8 cellular contexts compared by ENCODE assay signal in the genomic region with DNA sequence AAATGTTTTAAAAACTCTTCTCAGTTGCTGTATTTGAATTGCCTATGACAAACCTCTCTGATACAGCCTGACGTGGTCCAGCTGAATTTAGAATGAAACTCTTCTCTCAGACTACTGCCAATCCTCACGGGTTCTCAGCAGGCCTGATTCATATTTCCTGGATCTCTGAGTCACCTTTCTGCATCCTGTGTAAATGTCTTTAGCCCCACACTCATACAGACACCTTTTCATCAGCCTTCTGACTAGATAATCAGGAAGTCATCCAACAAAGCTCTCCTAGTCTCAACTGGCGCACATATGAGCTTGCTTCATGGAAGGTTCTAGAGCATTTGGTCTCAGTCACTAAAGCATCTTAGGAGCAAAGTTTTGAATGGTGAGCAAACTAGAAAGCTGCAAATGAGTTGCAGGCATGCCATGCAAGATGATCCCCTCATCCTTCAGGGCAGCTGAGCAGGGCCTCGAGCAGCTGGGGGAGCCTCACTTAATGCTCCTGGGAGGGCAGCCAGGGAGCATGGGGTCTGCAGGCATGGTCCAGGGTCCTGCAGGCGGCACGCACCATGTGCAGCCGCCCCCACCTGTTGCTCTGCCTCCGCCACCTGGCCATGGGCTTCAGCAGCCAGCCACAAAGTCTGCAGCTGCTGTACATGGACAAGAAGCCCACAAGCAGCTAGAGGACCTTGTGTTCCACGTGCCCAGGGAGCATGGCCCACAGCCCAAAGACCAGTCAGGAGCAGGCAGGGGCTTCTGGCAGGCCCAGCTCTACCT.
DNase-seq lines count a peak whose midpoint lies in the region; ATAC-seq, FAIRE-seq and TF ChIP-seq lines count a peak whose summit lies in the region.

No MANE protein-coding gene starts in this region.

- FAIRE-seq in frontal cortex (lab: Jason Lieb, UNC) (no peak), GM12891 (lab: Jason Lieb, UNC) (no peak)

- no peak overlapping the region for H3K4me2 ChIP-seq in H9 (ENCODE audit: insufficient read depth, insufficient read length, low read length)

- no peaks in the 10 kb centered on the region for H3K27me3 Mint-ChIP-seq in H9 (ENCODE audit: low read depth)

- no peak overlapping the region for H3K9ac ChIP-seq in H9 (ENCODE audit: extremely low read depth, insufficient read length, low read length)

- no peak overlapping the region for H4K5ac ChIP-seq in H9 (ENCODE audit: insufficient read length, low read depth, low read length)

- ATAC-seq in foreskin keratinocyte, result peak; percentile 99

- no peaks in the 10 kb centered on the region for H4K20me1 ChIP-seq in H9 (ENCODE audit: control insufficient read depth, insufficient read depth, insufficient read length)

- H3T11ph ChIP-seq in H9 (ENCODE audit: low read length), result no peak overlapping the region

- no peak overlapping the region for H3K4ac ChIP-seq in H9 (ENCODE audit: low read depth, low read length)

- H2AK5ac ChIP-seq in H9 (ENCODE audit: insufficient read length, low read length), result no peak overlapping the region

- no peaks in the 10 kb centered on the region for H3K4me1 ChIP-seq in H9 (ENCODE audit: insufficient read depth, low read length)
- H3K4me1 ChIP-seq in foreskin keratinocyte, result peaks cover 4% of the 10 kb centered on the region
- H3K4me1 ChIP-seq in esophagus squamous epithelium, result peaks cover 8 to 24% (median 12%) of the 10 kb centered on the region in 3 donors

- H3K23me2 ChIP-seq in H9 (ENCODE audit: insufficient read length, low read depth, low read length, poor library complexity, severe bottlenecking), result no peaks in the 10 kb centered on the region

- H2BK15ac ChIP-seq in H9 (ENCODE audit: low read depth, low read length), result no peak overlapping the region

- intact Hi-C loops in esophagus squamous epithelium (cut with DNase I), result no loop called here

- H3K4me1 Mint-ChIP-seq in H9, result peaks cover 0 to 6% of the 10 kb centered on the region in 2 experiments; a peak in 1 of 4 replicates

- H3K18ac ChIP-seq in H9 (ENCODE audit: insufficient read length, low read depth, low read length), result no peak overlapping the region

- no peak overlapping the region for H3K23ac ChIP-seq in H9 (ENCODE audit: insufficient read length, low read depth, low read length)

- H3K4me3 Mint-ChIP-seq in H9, result no peak overlapping the region

- H3K9me3 ChIP-seq in H9 (ENCODE audit: control insufficient read depth, low read depth, low read length), result no peaks in the 10 kb centered on the region
- no peaks in the 10 kb centered on the region for H3K9me3 ChIP-seq in esophagus squamous epithelium

- peak overlapping the region in 1 of 3 experiments; percentile 44; a peak in 1 of 7 replicates for H3K27ac Mint-ChIP-seq in H9

- H2AFZ ChIP-seq in H9 (ENCODE audit: low read length), result no peak overlapping the region

- no peaks in the 10 kb centered on the region for H3K79me1 ChIP-seq in H9 (ENCODE audit: insufficient read depth, low read depth, low read length, poor library complexity, severe bottlenecking)

- no peak overlapping the region for H2BK12ac ChIP-seq in H9 (ENCODE audit: insufficient read length, low read depth, low read length)

- no peaks in the 10 kb centered on the region for H3K36me3 Mint-ChIP-seq in H9 (ENCODE audit: insufficient read depth in 1 of 3, low read depth in 3 of 3)

- no peaks in the 10 kb centered on the region for H3K9me3 Mint-ChIP-seq in H9

- H2BK5ac ChIP-seq in H9 (ENCODE audit: insufficient read length, low read length), result no peak overlapping the region

- H3K27me3 ChIP-seq in H9 (ENCODE audit: insufficient read depth, low read length) (no peaks in the 10 kb centered on the region), foreskin keratinocyte (no peaks in the 10 kb centered on the region), esophagus squamous epithelium (no peaks in the 10 kb centered on the region)

- no peak overlapping the region for H2BK20ac ChIP-seq in H9 (ENCODE audit: low read depth, low read length, poor library complexity, severe bottlenecking)

- WGBS in H9 (ENCODE audit: extremely low coverage, insufficient read length, low lambda C conversion rate), result no CpG with 5 or more reads among the region's 9 CpGs
- 29 to 38% methylated on average over 3 of the region's 9 CpGs for WGBS in esophagus squamous epithelium, 2 donors

- no peak overlapping the region for H4K91ac ChIP-seq in H9 (ENCODE audit: insufficient read length, low read depth, low read length)

- no peak overlapping the region for H4K8ac ChIP-seq in H9 (replicated peaks; ENCODE audit: insufficient read length, low read depth, low read length)

- no peaks in the 10 kb centered on the region for H3K79me2 ChIP-seq in H9 (ENCODE audit: insufficient read depth, low read length)

- no peaks in the 10 kb centered on the region for H3K36me3 ChIP-seq in esophagus squamous epithelium

- TF ChIP-seq CTCF in H9 (conservative IDR thresholded peaks at IDR 0.05) (no peak), foreskin keratinocyte (conservative IDR thresholded peaks at IDR 0.05) (no peak), esophagus squamous epithelium (IDR thresholded peaks at IDR 0.05) (no peak)

- 0 out of 2 replicates have a peak overlapping the region, but pooled peaks have one; percentile 65 for H3K14ac ChIP-seq in H9 (ENCODE audit: insufficient read depth, low read length)

- H3K27ac ChIP-seq in H9 (ENCODE audit: insufficient read length, low read depth, low read length) (no peak overlapping the region), foreskin keratinocyte (peak overlapping the region; percentile 92), esophagus squamous epithelium (peak overlapping the region in 1 of 4 donors; percentile 51)

- DNase-seq in 8988T, result peak; percentile 75
- DNase-seq in H9, result no peak
- DNase-seq in activated CD4-positive, alpha-beta T cell treated with anti-CD3 and anti-CD28 coated beads, Interleukin-2, amount 50 U/mL, for 48 hours, result peak; percentile 27 to 48
- DNase-seq in foreskin keratinocyte, result peak; percentile 91 to 97
- DNase-seq in NCI-H146 treated with DMSO at 0.1 percent for 48 hours (lab: John Stamatoyannopoulos, UW; ENCODE audit: unreplicated experiment), result no peak
- DNase-seq in frontal cortex (ENCODE audit: low spot score in 2 of 2), result no peak
- no peak for DNase-seq in esophagus squamous epithelium (lab: John Stamatoyannopoulos, UW)
- no peak for DNase-seq in GM12891 (ENCODE audit: insufficient read length, low spot score)

- no peak overlapping the region for H3K4me3 ChIP-seq in esophagus squamous epithelium

- no peak for TF ChIP-seq POLR2A in esophagus squamous epithelium (IDR thresholded peaks at IDR 0.05)
- no peak for TF ChIP-seq POLR2A in GM12891 (IDR thresholded peaks at IDR 0.05; ENCODE audit: low read depth, low read length)

- H2BK120ac ChIP-seq in H9 (ENCODE audit: low read depth, low read length, poor library complexity, severe bottlenecking), result no peak overlapping the region

- no peak overlapping the region for H3K56ac ChIP-seq in H9 (ENCODE audit: insufficient read length, low read depth, low read length)

TF ChIP-seq in GM12891, 5 proteins besides CTCF, POLR2A, EP300 and RAD21:
- TF ChIP-seq POLR2AphosphoS5 (IDR thresholded peaks at IDR 0.05; ENCODE audit: low read depth, low read length), result no peak
- no peak for TF ChIP-seq POU2F2 (IDR thresholded peaks at IDR 0.05; ENCODE audit: low read depth, low read length)
- no peak for TF ChIP-seq PAX5 (IDR thresholded peaks at IDR 0.05; ENCODE audit: insufficient read depth, low read length, severe bottlenecking)
- TF ChIP-seq TAF1 (IDR thresholded peaks at IDR 0.05; ENCODE audit: low read depth, low read length), result no peak
- no peak for TF ChIP-seq SPI1 (IDR thresholded peaks at IDR 0.05; ENCODE audit: low read depth, low read length)
TF ChIP-seq in GM12891: peak in this region for 0.

Comparison
In these comparisons a context has a peak if more than half of its experiments do, and no peak if none do; other contexts are left out.
1. DNase-seq: peak in 8988T (single experiment), activated CD4-positive, alpha-beta T cell treated with anti-CD3 and anti-CD28 coated beads, Interleukin-2, amount 50 U/mL, for 48 hours (2 of 2) and foreskin keratinocyte (2 of 2); none in H9 (single experiment), NCI-H146 treated with DMSO at 0.1 percent for 48 hours (single experiment), frontal cortex (0 of 2), esophagus squamous epithelium (single experiment) and GM12891 (single experiment).